ENCODE assay signal across 1 cellular context in genomic region chr9:5869315-5870019, GRCh38.
TF ChIP-seq lines count a peak whose summit lies in the region.

No MANE protein-coding gene starts in this region.

TF ChIP-seq in SK-N-SH treated with all-trans-retinoic acid at 6 μM for 48 hours, 23 proteins besides CTCF, POLR2A, EP300 and RAD21 (continued from another document):
- TF ChIP-seq CREB5 (CRISPR knock-in tag; IDR thresholded peaks at IDR 0.05; ENCODE audit: low read depth) (no peak), CSDC2 (CRISPR knock-in tag; IDR thresholded peaks at IDR 0.05) (no peak), ISL1 (CRISPR knock-in tag; IDR thresholded peaks at IDR 0.05) (no peak), TOX (CRISPR knock-in tag; IDR thresholded peaks at IDR 0.05; ENCODE audit: borderline replicate concordance) (no peak), PATZ1 (CRISPR knock-in tag; IDR thresholded peaks at IDR 0.05; ENCODE audit: borderline replicate concordance) (no peak), ZC3H10 (CRISPR knock-in tag; IDR thresholded peaks at IDR 0.05) (no peak), ARNTL (CRISPR knock-in tag; IDR thresholded peaks at IDR 0.05; ENCODE audit: borderline replicate concordance, low read depth) (no peak)
